33 cellular contexts compared by ENCODE assay signal in genomic region chr1:208280681-208281439, GRCh38.
"Had no signal": no experiment of that assay in that cellular context is flagged by ENCODE, and none has a peak within 500 bp of the region (broad histone marks: within the 10 kb centered on the region; RNA-seq: fewer than 3 reads in every experiment).

No MANE protein-coding gene starts in this region.

- H3K36me3 Mint-ChIP-seq: activated naive CD4-positive, alpha-beta T cell treated with anti-CD3 and anti-CD28 coated beads, Interleukin-2, amount 10 ng/mL, durations not matched to agents 7 days and 5 days; activated naive CD8-positive, alpha-beta T cell treated with anti-CD3 and anti-CD28 coated beads, Interleukin-2, amount 10 ng/mL, durations not matched to agents 7 days and 5 days; immature natural killer cell; mesothelial cell of epicardium; naive B cell; stimulated activated memory B cell treated with anti-CD40 and anti-IgM and Interleukin-4, amounts not matched to agents 10 μg/mL and 1 μg/mL and 100 μg/mL, for 72 hours; type B pancreatic cell had no signal

- H3K4me1 Mint-ChIP-seq: activated naive CD4-positive, alpha-beta T cell treated with anti-CD3 and anti-CD28 coated beads, Interleukin-2, amount 10 ng/mL, durations not matched to agents 7 days and 5 days; activated naive CD8-positive, alpha-beta T cell treated with anti-CD3 and anti-CD28 coated beads, Interleukin-2, amount 10 ng/mL, durations not matched to agents 7 days and 5 days; immature natural killer cell; naive B cell; stimulated activated memory B cell treated with anti-CD40 and anti-IgM and Interleukin-4, amounts not matched to agents 10 μg/mL and 1 μg/mL and 100 μg/mL, for 72 hours; stimulated activated naive CD8-positive, alpha-beta T cell treated with anti-CD3 and anti-CD28 coated beads, Interleukin-15, amount 100 ng/mL, for 72 hours had no signal

- H3K27ac ChIP-seq: gastroesophageal sphincter, neutrophil, ovary, prostate gland, uterus had no signal

- H3K27me3 ChIP-seq: ovary, uterus had no signal

- H3K9me3 Mint-ChIP-seq: activated naive CD4-positive, alpha-beta T cell treated with anti-CD3 and anti-CD28 coated beads, Interleukin-2, amount 10 ng/mL, durations not matched to agents 7 days and 5 days; activated naive CD8-positive, alpha-beta T cell treated with anti-CD3 and anti-CD28 coated beads, Interleukin-2, amount 10 ng/mL, durations not matched to agents 7 days and 5 days; activated T-cell treated with anti-CD3 and anti-CD28 coated beads, Interleukin-2, amount 50 U/mL, for 24 hours; mesothelial cell of epicardium; naive B cell; nephron progenitor cell; stimulated activated memory B cell treated with anti-CD40 and anti-IgM and Interleukin-4, amounts not matched to agents 10 μg/mL and 1 μg/mL and 100 μg/mL, for 72 hours; stimulated activated naive CD8-positive, alpha-beta T cell treated with anti-CD3 and anti-CD28 coated beads, Interleukin-15, amount 100 ng/mL, for 72 hours; T-helper 2 cell treated with Interferon-gamma antibody and Interleukin-4, amounts not matched to agents 5 μg/mL and 100 μg/mL, for 36 hours; type B pancreatic cell had no signal

- H3K4me1 ChIP-seq: gastroesophageal sphincter, prostate gland, uterus had no signal

- H3K36me3 ChIP-seq: gastroesophageal sphincter, neutrophil, ovary, prostate gland, uterus had no signal

- H3K4me3 Mint-ChIP-seq: activated naive CD4-positive, alpha-beta T cell treated with anti-CD3 and anti-CD28 coated beads, Interleukin-2, amount 10 ng/mL, durations not matched to agents 7 days and 5 days; activated naive CD8-positive, alpha-beta T cell treated with anti-CD3 and anti-CD28 coated beads, Interleukin-2, amount 10 ng/mL, durations not matched to agents 7 days and 5 days; activated T-cell treated with anti-CD3 and anti-CD28 coated beads, Interleukin-2, amount 50 U/mL, for 24 hours; immature natural killer cell; mesothelial cell of epicardium; naive B cell; nephron progenitor cell; stimulated activated memory B cell treated with anti-CD40 and anti-IgM and Interleukin-4, amounts not matched to agents 10 μg/mL and 1 μg/mL and 100 μg/mL, for 72 hours; stimulated activated naive CD8-positive, alpha-beta T cell treated with anti-CD3 and anti-CD28 coated beads, Interleukin-15, amount 100 ng/mL, for 72 hours; T-helper 2 cell treated with Interferon-gamma antibody and Interleukin-4, amounts not matched to agents 5 μg/mL and 100 μg/mL, for 36 hours; type B pancreatic cell had no signal

- DNase-seq: activated CD4-positive, alpha-beta T cell treated with anti-CD3 and anti-CD28 coated beads for 4 hours; activated CD4-positive, alpha-beta T cell treated with anti-CD3 and anti-CD28 coated beads, Interleukin-2, amount 50 U/mL, for 48 hours; activated CD8-positive, alpha-beta memory T cell treated with anti-CD3 and anti-CD28 coated beads, Interleukin-2, amount 50 U/mL, for 4 hours; activated gamma-delta T cell; activated naive CD4-positive, alpha-beta T cell treated with anti-CD3 and anti-CD28 coated beads, Interleukin-2, amount 10 ng/mL, durations not matched to agents 7 days and 5 days; activated naive CD8-positive, alpha-beta T cell treated with anti-CD3 and anti-CD28 coated beads, Interleukin-2, amount 10 ng/mL, durations not matched to agents 7 days and 5 days; activated T-cell treated with anti-CD3 and anti-CD28 coated beads, Interleukin-2, amount 50 U/mL, for 24 hours; amniotic stem cell; effector CD4-positive, alpha-beta T cell; erythroblast; head of caudate nucleus; hypothalamus; immature natural killer cell; kidney; left colon; mammary epithelial cell; naive B cell; nephron progenitor cell; ovary; retina; small intestine; stimulated activated CD4-positive, alpha-beta T cell treated with anti-CD3 and anti-CD28 coated beads, Interleukin-4, amount 100 ng/mL, for 24 hours; stimulated activated naive CD8-positive, alpha-beta T cell treated with anti-CD3 and anti-CD28 coated beads, Interleukin-15, amount 100 ng/mL, for 72 hours; uterus had no signal

- H3K27ac Mint-ChIP-seq: activated naive CD4-positive, alpha-beta T cell treated with anti-CD3 and anti-CD28 coated beads, Interleukin-2, amount 10 ng/mL, durations not matched to agents 7 days and 5 days; activated naive CD8-positive, alpha-beta T cell treated with anti-CD3 and anti-CD28 coated beads, Interleukin-2, amount 10 ng/mL, durations not matched to agents 7 days and 5 days; activated T-cell treated with anti-CD3 and anti-CD28 coated beads, Interleukin-2, amount 50 U/mL, for 24 hours; immature natural killer cell; mesothelial cell of epicardium; nephron progenitor cell; stimulated activated memory B cell treated with anti-CD40 and anti-IgM and Interleukin-4, amounts not matched to agents 10 μg/mL and 1 μg/mL and 100 μg/mL, for 72 hours; stimulated activated naive CD8-positive, alpha-beta T cell treated with anti-CD3 and anti-CD28 coated beads, Interleukin-15, amount 100 ng/mL, for 72 hours; T-helper 2 cell treated with Interferon-gamma antibody and Interleukin-4, amounts not matched to agents 5 μg/mL and 100 μg/mL, for 36 hours; type B pancreatic cell had no signal

- H3K9me3 ChIP-seq: gastroesophageal sphincter, neutrophil, ovary, prostate gland, uterus had no signal

- FAIRE-seq: astrocyte, kidney, small intestine had no signal

- H3K4me3 ChIP-seq: gastroesophageal sphincter, ovary, prostate gland, uterus had no signal

- ATAC-seq: gastroesophageal sphincter; left colon; sciatic nerve; stimulated activated naive CD8-positive, alpha-beta T cell treated with anti-CD3 and anti-CD28 coated beads, Interleukin-15, amount 100 ng/mL, for 72 hours had no signal
